In genomic region chr3:133979553-133979952, GRCh38 we compare ENCODE assay signal across 17 cellular contexts. TPM values are rescaled to one million over a fixed set of nuclear protein-coding genes. Genes with fewer than 3 reads are reported as not detected.
A peak's percentile ranks its signal among the peaks of the same experiment; 100 is the strongest.
DNase-seq lines count a peak whose midpoint lies in the region; ATAC-seq and TF ChIP-seq lines count a peak whose summit lies in the region.
"Had no signal": no experiment of that assay in that cellular context is flagged by ENCODE, and none has a peak within 500 bp of the region (broad histone marks: within the 10 kb centered on the region; RNA-seq: fewer than 3 reads in every experiment).

No MANE protein-coding gene starts in this region.

- intact Hi-C loops in left ventricle myocardium superior (cut with micrococcal nuclease) (no loop called here), Right ventricle myocardium inferior (cut with DNase I) (no loop called here), Panc1 (cut with micrococcal nuclease; ENCODE audit: unreplicated experiment) (no loop called here), esophagus muscularis mucosa (cut with DNase I) (no loop called here)
- intact Hi-C loops in activated T-helper 2 cell treated with anti-CD3 and anti-CD28 coated beads, Interferon-gamma antibody, Interleukin-2, Interleukin-4, amounts not matched to agents 10 μg/mL and 5 μg/mL and 100 μg/mL, durations not matched to agents 14 hours and 24 hours and 36 hours (cut with micrococcal nuclease), result no loop called here

- H3K27ac ChIP-seq in Panc1 (ENCODE audit: low read length) (no peak overlapping the region), esophagus muscularis mucosa (replicated peaks in 1 of 4) (no peak overlapping the region)

- CTCF ChIA-PET in Panc1 (lab: Charles Lee), result no interaction called here
- CTCF ChIA-PET in activated CD8-positive, alpha-beta memory T cell treated with anti-CD3 and anti-CD28 coated beads, Interleukin-2, amount 10 ng/mL, durations not matched to agents 7 days and 5 days (lab: Charles Lee), result no interaction called here

- DNase-seq in left ventricle myocardium superior (no peak), Right ventricle myocardium inferior (ENCODE audit: missing footprints) (no peak), Panc1 (ENCODE audit: low read depth, low spot score) (no peak), glomerular endothelial cell (ENCODE audit: extremely low read depth, low read depth, low spot score) (peak; percentile 66), esophagus muscularis mucosa (ENCODE audit: extremely low spot score) (no peak)
- DNase-seq in stimulated activated effector memory CD8-positive, alpha-beta T cell treated with anti-CD3 and anti-CD28 coated beads, Interleukin-12 subunit alpha, Interleukin-12 subunit beta, amount 100 ng/mL, for 72 hours (ENCODE audit: low spot score in 2 of 2), result no peak
- no peak for DNase-seq in activated T-helper 2 cell treated with anti-CD3 and anti-CD28 coated beads, Interferon-gamma antibody, Interleukin-2, Interleukin-4, amounts not matched to agents 10 μg/mL and 5 μg/mL and 100 μg/mL, durations not matched to agents 14 hours and 24 hours and 36 hours (ENCODE audit: low spot score)
- DNase-seq in activated CD8-positive, alpha-beta memory T cell treated with anti-CD3 and anti-CD28 coated beads, Interleukin-2, amount 10 ng/mL, durations not matched to agents 7 days and 5 days, result no peak
- DNase-seq: DMS79, IMR-90, NCI-H1436, NCI-H2081 treated with DMSO at 0.1 percent for 48 hours, NCI-H345, SHP77 had no signal

- H3K36me3 ChIP-seq in Panc1 (ENCODE audit: control insufficient read depth, insufficient read depth, low read length) (no peaks in the 10 kb centered on the region), esophagus muscularis mucosa (no peaks in the 10 kb centered on the region)

- ATAC-seq in left ventricle myocardium superior, result peak; percentile 15
- ATAC-seq in Right ventricle myocardium inferior, result no peak
- ATAC-seq in Panc1, result peak; percentile 23; the same call in 1 of the 2 replicates
- peak; percentile 17 for ATAC-seq in stimulated activated effector memory CD8-positive, alpha-beta T cell treated with anti-CD3 and anti-CD28 coated beads, Interleukin-12 subunit alpha, Interleukin-12 subunit beta, amount 100 ng/mL, for 72 hours
- ATAC-seq in activated CD8-positive, alpha-beta memory T cell treated with anti-CD3 and anti-CD28 coated beads, Interleukin-2, amount 10 ng/mL, durations not matched to agents 7 days and 5 days, result no peak
- ATAC-seq: GM12878 had no signal

- in situ Hi-C loops in Panc1 (cut with HindIII; ENCODE audit: low pct_unique_long_range_greater_than_20kb, low sequenced_read_pairs), result no loop called here

- H3K4me3 Mint-ChIP-seq in stimulated activated effector memory CD8-positive, alpha-beta T cell treated with anti-CD3 and anti-CD28 coated beads, Interleukin-12 subunit alpha, Interleukin-12 subunit beta, amount 100 ng/mL, for 72 hours, result no peak overlapping the region
- no peak overlapping the region for H3K4me3 Mint-ChIP-seq in activated T-helper 2 cell treated with anti-CD3 and anti-CD28 coated beads, Interferon-gamma antibody, Interleukin-2, Interleukin-4, amounts not matched to agents 10 μg/mL and 5 μg/mL and 100 μg/mL, durations not matched to agents 14 hours and 24 hours and 36 hours (ENCODE audit: low read depth)
- no peak overlapping the region for H3K4me3 Mint-ChIP-seq in activated CD8-positive, alpha-beta memory T cell treated with anti-CD3 and anti-CD28 coated beads, Interleukin-2, amount 10 ng/mL, durations not matched to agents 7 days and 5 days

- TF ChIP-seq EP300 in esophagus muscularis mucosa (IDR thresholded peaks at IDR 0.05), result no peak

- WGBS in esophagus muscularis mucosa, result 70% methylated on average over 5 of the region's 7 CpGs

- H3K4me3 ChIP-seq in Panc1 (ENCODE audit: low read depth in 2 of 2, low read length in 2 of 2) (no peak overlapping the region), esophagus muscularis mucosa (no peak overlapping the region)
- H3K4me3 ChIP-seq: GM12878 had no signal

- no peak for TF ChIP-seq CTCF in Panc1 (IDR thresholded peaks at IDR 0.05)
- no peak for TF ChIP-seq CTCF in esophagus muscularis mucosa (IDR thresholded peaks at IDR 0.05)

- H3K27me3 ChIP-seq in Panc1 (ENCODE audit: control insufficient read depth, insufficient read depth, low read length) (no peaks in the 10 kb centered on the region), esophagus muscularis mucosa (no peaks in the 10 kb centered on the region)

- no peaks in the 10 kb centered on the region for H3K36me3 Mint-ChIP-seq in stimulated activated effector memory CD8-positive, alpha-beta T cell treated with anti-CD3 and anti-CD28 coated beads, Interleukin-12 subunit alpha, Interleukin-12 subunit beta, amount 100 ng/mL, for 72 hours
- no peaks in the 10 kb centered on the region for H3K36me3 Mint-ChIP-seq in activated T-helper 2 cell treated with anti-CD3 and anti-CD28 coated beads, Interferon-gamma antibody, Interleukin-2, Interleukin-4, amounts not matched to agents 10 μg/mL and 5 μg/mL and 100 μg/mL, durations not matched to agents 14 hours and 24 hours and 36 hours (ENCODE audit: low read depth)
- H3K36me3 Mint-ChIP-seq in activated CD8-positive, alpha-beta memory T cell treated with anti-CD3 and anti-CD28 coated beads, Interleukin-2, amount 10 ng/mL, durations not matched to agents 7 days and 5 days, result no peaks in the 10 kb centered on the region

- TF ChIP-seq POLR2A in esophagus muscularis mucosa (IDR thresholded peaks at IDR 0.05; ENCODE audit: low read depth), result no peak

- no peaks in the 10 kb centered on the region for H3K9me3 ChIP-seq in Panc1 (ENCODE audit: control insufficient read depth, insufficient read depth, low read depth, low read length)
- H3K9me3 ChIP-seq in esophagus muscularis mucosa, result no peaks in the 10 kb centered on the region

- H3K4me1 Mint-ChIP-seq in stimulated activated effector memory CD8-positive, alpha-beta T cell treated with anti-CD3 and anti-CD28 coated beads, Interleukin-12 subunit alpha, Interleukin-12 subunit beta, amount 100 ng/mL, for 72 hours, result no peaks in the 10 kb centered on the region
- no peaks in the 10 kb centered on the region for H3K4me1 Mint-ChIP-seq in activated T-helper 2 cell treated with anti-CD3 and anti-CD28 coated beads, Interferon-gamma antibody, Interleukin-2, Interleukin-4, amounts not matched to agents 10 μg/mL and 5 μg/mL and 100 μg/mL, durations not matched to agents 14 hours and 24 hours and 36 hours (ENCODE audit: low read depth)
- H3K4me1 Mint-ChIP-seq in activated CD8-positive, alpha-beta memory T cell treated with anti-CD3 and anti-CD28 coated beads, Interleukin-2, amount 10 ng/mL, durations not matched to agents 7 days and 5 days, result no peaks in the 10 kb centered on the region

- no peak overlapping the region for H3K27ac Mint-ChIP-seq in stimulated activated effector memory CD8-positive, alpha-beta T cell treated with anti-CD3 and anti-CD28 coated beads, Interleukin-12 subunit alpha, Interleukin-12 subunit beta, amount 100 ng/mL, for 72 hours
- no peak overlapping the region for H3K27ac Mint-ChIP-seq in activated T-helper 2 cell treated with anti-CD3 and anti-CD28 coated beads, Interferon-gamma antibody, Interleukin-2, Interleukin-4, amounts not matched to agents 10 μg/mL and 5 μg/mL and 100 μg/mL, durations not matched to agents 14 hours and 24 hours and 36 hours
- H3K27ac Mint-ChIP-seq in activated CD8-positive, alpha-beta memory T cell treated with anti-CD3 and anti-CD28 coated beads, Interleukin-2, amount 10 ng/mL, durations not matched to agents 7 days and 5 days, result no peak overlapping the region

- POLR2A ChIA-PET in Panc1 (lab: Charles Lee), result no interaction called here

- H3K9me3 Mint-ChIP-seq in stimulated activated effector memory CD8-positive, alpha-beta T cell treated with anti-CD3 and anti-CD28 coated beads, Interleukin-12 subunit alpha, Interleukin-12 subunit beta, amount 100 ng/mL, for 72 hours, result no peaks in the 10 kb centered on the region
- no peaks in the 10 kb centered on the region for H3K9me3 Mint-ChIP-seq in activated T-helper 2 cell treated with anti-CD3 and anti-CD28 coated beads, Interferon-gamma antibody, Interleukin-2, Interleukin-4, amounts not matched to agents 10 μg/mL and 5 μg/mL and 100 μg/mL, durations not matched to agents 14 hours and 24 hours and 36 hours
- H3K9me3 Mint-ChIP-seq in activated CD8-positive, alpha-beta memory T cell treated with anti-CD3 and anti-CD28 coated beads, Interleukin-2, amount 10 ng/mL, durations not matched to agents 7 days and 5 days (ENCODE audit: low read depth), result no peaks in the 10 kb centered on the region

- H3K27me3 Mint-ChIP-seq in activated T-helper 2 cell treated with anti-CD3 and anti-CD28 coated beads, Interferon-gamma antibody, Interleukin-2, Interleukin-4, amounts not matched to agents 10 μg/mL and 5 μg/mL and 100 μg/mL, durations not matched to agents 14 hours and 24 hours and 36 hours (ENCODE audit: low read depth), result peaks cover 9% of the 10 kb centered on the region
- H3K27me3 Mint-ChIP-seq in activated CD8-positive, alpha-beta memory T cell treated with anti-CD3 and anti-CD28 coated beads, Interleukin-2, amount 10 ng/mL, durations not matched to agents 7 days and 5 days, result peaks cover 11% of the 10 kb centered on the region

- BruUV-seq in Panc1 (replicated peaks; lab: Mats Ljungman, UMichigan), result no TSS peak

- H3K4me1 ChIP-seq in Panc1 (ENCODE audit: control insufficient read depth, insufficient read depth, low read length), result no peaks in the 10 kb centered on the region
- peaks cover 0 to 12% (median 5%) of the 10 kb centered on the region in 4 donors for H3K4me1 ChIP-seq in esophagus muscularis mucosa

RNA-seq across cellular contexts. Expression of gene SLCO2A1, which starts 50.2 kb away (rescaled TPM):
- total RNA-seq in left ventricle myocardium superior, result 11.6 TPM
- 7.8 TPM for total RNA-seq in Right ventricle myocardium inferior
- total RNA-seq in Panc1 (2021; ENCODE audit: unreplicated experiment), result 0.62 TPM
- 3.8 TPM for polyA plus RNA-seq in Panc1 (2012; ENCODE audit: insufficient read length)
- 1.6 and 2.2 TPM in 2 replicates for total RNA-seq in glomerular endothelial cell
- 10 to 100 TPM in 3 of 4 donors, 1 to 10 TPM in 1; 8.3 to 17.6 (median 13.8) TPM for total RNA-seq in esophagus muscularis mucosa
- not detected in 2 replicates for total RNA-seq in activated T-helper 2 cell treated with anti-CD3 and anti-CD28 coated beads, Interferon-gamma antibody, Interleukin-2, Interleukin-4, amounts not matched to agents 10 μg/mL and 5 μg/mL and 100 μg/mL, durations not matched to agents 14 hours and 24 hours and 36 hours
- total RNA-seq in activated CD8-positive, alpha-beta memory T cell treated with anti-CD3 and anti-CD28 coated beads, Interleukin-2, amount 10 ng/mL, durations not matched to agents 7 days and 5 days, result not detected
- total RNA-seq: A673, G401 had no signal
- polyA plus RNA-seq: GM12878 had no signal

Comparison
In these comparisons a context has a peak if more than half of its experiments do, and no peak if none do; other contexts are left out.
1. ATAC-seq: peak in left ventricle myocardium superior (single experiment), Panc1 (single experiment) and stimulated activated effector memory CD8-positive, alpha-beta T cell treated with anti-CD3 and anti-CD28 coated beads, Interleukin-12 subunit alpha, Interleukin-12 subunit beta, amount 100 ng/mL, for 72 hours (single experiment); none in Right ventricle myocardium inferior (single experiment) and activated CD8-positive, alpha-beta memory T cell treated with anti-CD3 and anti-CD28 coated beads, Interleukin-2, amount 10 ng/mL, durations not matched to agents 7 days and 5 days (single experiment).